Comparison of ENCODE assay signal across 20 cellular contexts in genomic region chr6:117169060-117169635, GRCh38.
DNase-seq lines count a peak whose midpoint lies in the region; ATAC-seq and TF ChIP-seq lines count a peak whose summit lies in the region.
"Had no signal": no experiment of that assay in that cellular context is flagged by ENCODE, and none has a peak within 500 bp of the region (broad histone marks: within the 10 kb centered on the region; RNA-seq: fewer than 3 reads in every experiment).

No MANE protein-coding gene starts in this region.

- no peaks in the 10 kb centered on the region for H3K9me2 ChIP-seq in OCI-LY7 (ENCODE audit: insufficient read depth, low read length)

- no peaks in the 10 kb centered on the region for H3K4me1 Mint-ChIP-seq in activated naive CD4-positive, alpha-beta T cell treated with anti-CD3 and anti-CD28 coated beads for 36 hours (ENCODE audit: low read depth)

- no peak overlapping the region for H3K27ac Mint-ChIP-seq in activated naive CD4-positive, alpha-beta T cell treated with anti-CD3 and anti-CD28 coated beads for 36 hours

- H3K4me1 ChIP-seq in trophoblast cell (ENCODE audit: control insufficient read depth in 1 of 2, insufficient read depth in 2 of 2, low read length in 2 of 2) (peaks cover 7% of the 10 kb centered on the region in 2 experiments), OCI-LY7 (ENCODE audit: insufficient read depth, low read length, poor library complexity, severe bottlenecking) (no peaks in the 10 kb centered on the region)

- H3K27ac ChIP-seq in RWPE1 = peak overlapping the region; percentile 55
- H3K27ac ChIP-seq in trophoblast cell (ENCODE audit: low read depth, low read length) = no peak overlapping the region
- H3K27ac ChIP-seq in OCI-LY7 (ENCODE audit: low read depth, low read length, poor library complexity, severe bottlenecking) = no peak overlapping the region
- H3K27ac ChIP-seq: SK-N-MC had no signal

- H4K12ac ChIP-seq in trophoblast cell (ENCODE audit: low read depth, low read length) = no peak overlapping the region

- H3K79me2 ChIP-seq in trophoblast cell (ENCODE audit: control insufficient read depth, insufficient read depth, low read length, poor library complexity) = no peaks in the 10 kb centered on the region
- no peaks in the 10 kb centered on the region for H3K79me2 ChIP-seq in OCI-LY7 (ENCODE audit: insufficient read depth, low read depth, low read length)

- H2AK5ac ChIP-seq in trophoblast cell (ENCODE audit: low read length) = no peak overlapping the region

- H2AFZ ChIP-seq in trophoblast cell (ENCODE audit: insufficient read depth, low read length, poor library complexity) (no peak overlapping the region), OCI-LY7 (ENCODE audit: low read length) (no peak overlapping the region)

- no CpG with 5 or more reads among the region's 5 CpGs for WGBS in trophoblast cell (ENCODE audit: extremely low coverage, insufficient coverage, insufficient read length)

- H2BK5ac ChIP-seq in trophoblast cell (ENCODE audit: low read depth, low read length, poor library complexity) = no peak overlapping the region

- intact Hi-C loops in OCI-LY7 (cut with micrococcal nuclease; ENCODE audit: unreplicated experiment) = no loop called here
- intact Hi-C loops in activated naive CD4-positive, alpha-beta T cell treated with anti-CD3 and anti-CD28 coated beads for 36 hours (cut with micrococcal nuclease) = no loop called here

- no peak overlapping the region for H4K8ac ChIP-seq in trophoblast cell (ENCODE audit: low read depth, low read length)

- H3K18ac ChIP-seq in trophoblast cell (ENCODE audit: low read length) = no peak overlapping the region

- no peak overlapping the region for H3K23ac ChIP-seq in trophoblast cell (ENCODE audit: low read length)

- TF ChIP-seq CTCF in RWPE1 (conservative IDR thresholded peaks at IDR 0.05; ENCODE audit: low read depth) (no peak), epithelial cell of esophagus (IDR thresholded peaks at IDR 0.05; ENCODE audit: insufficient read depth, low read depth, low read length, missing control alignments) (no peak), OCI-LY7 (conservative IDR thresholded peaks at IDR 0.05; ENCODE audit: low read length) (no peak), GM13977 (IDR thresholded peaks at IDR 0.05; ENCODE audit: extremely low read depth, insufficient read depth, missing control alignments) (no peak)

- H3K79me1 ChIP-seq in trophoblast cell (ENCODE audit: low read length) = no peaks in the 10 kb centered on the region

- H2BK12ac ChIP-seq in trophoblast cell (ENCODE audit: low read length) = no peak overlapping the region

- H4K20me1 ChIP-seq in OCI-LY7 (ENCODE audit: insufficient read depth, low read length) = no peaks in the 10 kb centered on the region

- CTCF ChIA-PET in RWPE1 (lab: Yijun Ruan, JAX) (no interaction called here), OCI-LY7 (lab: Charles Lee; ENCODE audit: unreplicated experiment) (no interaction called here)
- CTCF ChIA-PET in activated naive CD4-positive, alpha-beta T cell treated with anti-CD3 and anti-CD28 coated beads for 36 hours (lab: Charles Lee) = interaction anchor here (0.6 kb wide), 1 partner anchor 198 kb away, joined by 3 read pairs; no protein-coding TSS in a partner anchor

- no peaks in the 10 kb centered on the region for H3K27me3 Mint-ChIP-seq in activated naive CD4-positive, alpha-beta T cell treated with anti-CD3 and anti-CD28 coated beads for 36 hours (ENCODE audit: low read depth)

- H3K4me3 Mint-ChIP-seq in activated naive CD4-positive, alpha-beta T cell treated with anti-CD3 and anti-CD28 coated beads for 36 hours = no peak overlapping the region

- no peak overlapping the region for H3K4me2 ChIP-seq in trophoblast cell (ENCODE audit: low read length)
- no peak overlapping the region for H3K4me2 ChIP-seq in OCI-LY7 (ENCODE audit: low read length)

- ATAC-seq in GM19463 (IDR thresholded peaks at IDR 0.05; ENCODE audit: unreplicated experiment) = no peak

- H3K36me3 ChIP-seq in trophoblast cell (ENCODE audit: control insufficient read depth in 1 of 2, insufficient read depth in 2 of 2, low read length in 2 of 2) = no peaks in the 10 kb centered on the region
- no peaks in the 10 kb centered on the region for H3K36me3 ChIP-seq in OCI-LY7 (ENCODE audit: insufficient read depth, low read length)

- H3K4ac ChIP-seq in trophoblast cell (ENCODE audit: low read depth, low read length) = no peak overlapping the region

- in situ Hi-C loops in GM13977 (cut with MboI; ENCODE audit: low pct_unique_long_range_greater_than_20kb, low sequenced_read_pairs, unreplicated experiment) = no loop called here

- H3K9me3 ChIP-seq in trophoblast cell (ENCODE audit: insufficient read depth, low read depth, low read length) = no peaks in the 10 kb centered on the region
- H3K9me3 ChIP-seq in OCI-LY7 (ENCODE audit: low read length) = no peaks in the 10 kb centered on the region

- no peaks in the 10 kb centered on the region for H3K27me3 ChIP-seq in trophoblast cell (ENCODE audit: insufficient read depth, low read length)

- H3K36me3 Mint-ChIP-seq in activated naive CD4-positive, alpha-beta T cell treated with anti-CD3 and anti-CD28 coated beads for 36 hours (ENCODE audit: low read depth) = no peaks in the 10 kb centered on the region

- BruUV-seq in OCI-LY7 (replicated peaks; lab: Mats Ljungman, UMichigan) = no TSS peak

- no peak overlapping the region for H2BK120ac ChIP-seq in trophoblast cell (ENCODE audit: insufficient read depth, low read length, poor library complexity)

- DNase-seq in EL = peak; percentile 4
- no peak for DNase-seq in RWPE1 (ENCODE audit: low spot score)
- DNase-seq in epithelial cell of esophagus (ENCODE audit: low read depth) = peak; percentile 6
- peak; percentile 88 to 95 for DNase-seq in trophoblast cell
- DNase-seq in OCI-LY7 (ENCODE audit: low spot score) = no peak
- no peak for DNase-seq in GM13977 (ENCODE audit: low spot score)
- DNase-seq in activated naive CD4-positive, alpha-beta T cell treated with anti-CD3 and anti-CD28 coated beads for 36 hours = no peak
- DNase-seq: ACHN, AML-193, COR-L47, DMS153, MM.1S, NCI-H1105, NCI-H1694, NCI-H2107, NCI-H2227 treated with DMSO at 0.1 percent for 48 hours, NCI-H524 treated with DMSO at 0.1 percent for 48 hours, RPMI8226 had no signal

- H3K4me3 ChIP-seq in epithelial cell of esophagus (ENCODE audit: low read length) (no peak overlapping the region), trophoblast cell (ENCODE audit: low read depth, low read length) (no peak overlapping the region), OCI-LY7 (ENCODE audit: low read depth, low read length, poor library complexity, severe bottlenecking) (no peak overlapping the region)
- H3K4me3 ChIP-seq: SK-N-MC had no signal

- no peak overlapping the region for H3K9ac ChIP-seq in trophoblast cell (ENCODE audit: low read length)

- POLR2A ChIA-PET in RWPE1 (lab: Yijun Ruan, JAX; ENCODE audit: low non-redundant PET) = no interaction called here
- POLR2A ChIA-PET in OCI-LY7 (lab: Charles Lee) = no interaction called here

- H3K9me3 Mint-ChIP-seq in activated naive CD4-positive, alpha-beta T cell treated with anti-CD3 and anti-CD28 coated beads for 36 hours = no peaks in the 10 kb centered on the region

- no peak overlapping the region for H4K91ac ChIP-seq in trophoblast cell (ENCODE audit: low read depth, low read length)

- no peak overlapping the region for H3K14ac ChIP-seq in trophoblast cell (ENCODE audit: low read length)

Comparison
In these comparisons a context has a peak if more than half of its experiments do, and no peak if none do; other contexts are left out.
1. DNase-seq: peak in EL (single experiment), epithelial cell of esophagus (single experiment) and trophoblast cell (2 of 2); none in RWPE1 (single experiment), OCI-LY7 (single experiment), GM13977 (single experiment) and activated naive CD4-positive, alpha-beta T cell treated with anti-CD3 and anti-CD28 coated beads for 36 hours (single experiment).